Comparison of ENCODE assay signal across 29 cellular contexts in genomic region chr4:3605491-3605890, GRCh38.
"Had no signal": no experiment of that assay in that cellular context is flagged by ENCODE, and none has a peak within 500 bp of the region (broad histone marks: within the 10 kb centered on the region; RNA-seq: fewer than 3 reads in every experiment).

No MANE protein-coding gene starts in this region.

- DNase-seq: activated B cell treated with CpG ODN at 0.5 μM for 24 hours; activated CD4-positive, alpha-beta memory T cell treated with anti-CD3 and anti-CD28 coated beads, Interleukin-2, amount 10 ng/mL, durations not matched to agents 7 days and 5 days; activated CD4-positive, alpha-beta T cell treated with anti-CD3 and anti-CD28 coated beads, Interleukin-2, amount 10 ng/mL, durations not matched to agents 7 days and 5 days; activated CD4-positive, alpha-beta T cell treated with anti-CD3 and anti-CD28 coated beads, Interleukin-2, amount 50 U/mL, for 4 hours; activated CD8-positive, alpha-beta memory T cell treated with anti-CD3 and anti-CD28 coated beads, Interleukin-2, amount 50 U/mL, for 48 hours; activated gamma-delta T cell; activated naive CD4-positive, alpha-beta T cell; activated naive CD4-positive, alpha-beta T cell treated with anti-CD3 and anti-CD28 coated beads, Interleukin-2, amount 10 ng/mL, durations not matched to agents 7 days and 5 days; activated naive CD8-positive, alpha-beta T cell treated with anti-CD3 and anti-CD28 coated beads, Interleukin-2, amount 50 U/mL, for 24 hours; activated T-cell treated with anti-CD3 and anti-CD28 coated beads for 4 hours; activated T-cell treated with anti-CD3 and anti-CD28 coated beads, Interleukin-2, amount 50 U/mL, for 24 hours; adrenal gland; amygdala; aorta; body of pancreas; effector memory CD4-positive, alpha-beta T cell; endodermal cell; foreskin fibroblast; head of caudate nucleus; T-helper 1 cell; T-helper 17 cell; T1000; WERI-Rb-1 had no signal

- H3K4me1 ChIP-seq: adrenal gland, body of pancreas had no signal

- H3K27me3 ChIP-seq: adrenal gland, body of pancreas had no signal

- H3K4me3 ChIP-seq: adrenal gland, body of pancreas, coronary artery, dorsolateral prefrontal cortex had no signal

- ATAC-seq: activated CD4-positive, CD25-positive, alpha-beta regulatory T cell treated with anti-CD3 and anti-CD28 coated beads, Interleukin-2, amount 50 U/mL, for 24 hours; activated naive CD4-positive, alpha-beta T cell treated with anti-CD3 and anti-CD28 coated beads, Interleukin-2, amount 50 U/mL, for 72 hours; activated naive CD8-positive, alpha-beta T cell treated with anti-CD3 and anti-CD28 coated beads, Interleukin-2, amount 50 U/mL, for 24 hours; activated T-helper 17 cell treated with anti-CD3 and anti-CD28 coated beads, Interleukin-2, amount 50 U/mL, for 72 hours; body of pancreas; esophagus mucosa; T-helper 17 cell had no signal

- H3K27ac ChIP-seq: adrenal gland, body of pancreas, coronary artery, dorsolateral prefrontal cortex, WERI-Rb-1 had no signal

- H3K36me3 ChIP-seq: adrenal gland, WERI-Rb-1 had no signal

- H3K9me3 ChIP-seq: adrenal gland, body of pancreas had no signal
